In the genomic region with DNA sequence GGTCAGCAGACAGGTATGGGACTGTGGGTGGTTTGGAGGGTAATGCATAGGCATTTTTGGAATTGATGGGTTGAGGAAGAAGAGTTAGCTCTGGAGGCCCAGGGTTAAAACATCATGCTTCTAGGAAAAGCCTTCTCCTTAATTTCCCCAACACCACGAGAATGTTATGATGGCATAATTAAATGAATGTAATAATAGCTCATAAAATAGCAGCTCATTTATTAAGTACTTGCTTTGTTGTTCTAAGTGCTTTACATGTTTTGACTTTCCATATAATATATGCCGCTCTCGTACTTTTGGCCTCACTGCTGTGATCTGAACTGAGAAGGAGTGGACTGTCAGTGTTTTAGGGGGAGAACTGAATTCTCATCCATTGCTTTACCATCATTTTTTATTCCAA, we compare ENCODE assay signal across 18 cellular contexts. TPM values are rescaled to one million over a fixed set of nuclear protein-coding genes. Genes with fewer than 3 reads are reported as not detected.
A peak's percentile ranks its signal among the peaks of the same experiment; 100 is the strongest.
DNase-seq lines count a peak whose midpoint lies in the region; ATAC-seq and TF ChIP-seq lines count a peak whose summit lies in the region.
"Had no signal": no experiment of that assay in that cellular context is flagged by ENCODE, and none has a peak within 500 bp of the region (broad histone marks: within the 10 kb centered on the region; RNA-seq: fewer than 3 reads in every experiment).

No MANE protein-coding gene starts in this region.

- CTCF ChIA-PET in RWPE1 (lab: Yijun Ruan, JAX), result interaction anchor here (1.2 kb wide), 1 partner anchor 11 kb away, joined by 4 read pairs; no protein-coding TSS in a partner anchor

- peaks cover 4 to 7% of the 10 kb centered on the region in 2 donors for H3K4me1 Mint-ChIP-seq in natural killer cell treated with Interleukin-12 subunit alpha and Interleukin-12 subunit beta and Interleukin-15 and Interleukin-18, amount 100 ng/mL, for 72 hours (ENCODE audit: low read depth in 2 of 2)
- H3K4me1 Mint-ChIP-seq in natural killer cell (no peaks in the 10 kb centered on the region), memory B cell (peaks cover 2% of the 10 kb centered on the region)
- H3K4me1 Mint-ChIP-seq in stimulated activated memory B cell treated with anti-CD40 and anti-IgM and Interleukin-4, amounts not matched to agents 10 μg/mL and 1 μg/mL and 100 μg/mL, for 72 hours, result peaks cover 13% of the 10 kb centered on the region

- POLR2A ChIA-PET in RWPE1 (lab: Yijun Ruan, JAX; ENCODE audit: low non-redundant PET), result no interaction called here

- H3K27ac Mint-ChIP-seq in natural killer cell treated with Interleukin-12 subunit alpha and Interleukin-12 subunit beta and Interleukin-15 and Interleukin-18, amount 100 ng/mL, for 72 hours, result peak overlapping the region; percentile 51 to 59
- no peak overlapping the region for H3K27ac Mint-ChIP-seq in natural killer cell
- peak overlapping the region; percentile 71 for H3K27ac Mint-ChIP-seq in memory B cell
- peak overlapping the region; percentile 8 for H3K27ac Mint-ChIP-seq in stimulated activated memory B cell treated with anti-CD40 and anti-IgM and Interleukin-4, amounts not matched to agents 10 μg/mL and 1 μg/mL and 100 μg/mL, for 72 hours
- H3K27ac Mint-ChIP-seq: GM23338 had no signal

- peak overlapping the region; percentile 54 for H3K27ac ChIP-seq in RWPE1

- H3K9me3 Mint-ChIP-seq in natural killer cell treated with Interleukin-12 subunit alpha and Interleukin-12 subunit beta and Interleukin-15 and Interleukin-18, amount 100 ng/mL, for 72 hours, result no peaks in the 10 kb centered on the region
- no peaks in the 10 kb centered on the region for H3K9me3 Mint-ChIP-seq in natural killer cell
- H3K9me3 Mint-ChIP-seq in memory B cell, result no peaks in the 10 kb centered on the region
- H3K9me3 Mint-ChIP-seq in stimulated activated memory B cell treated with anti-CD40 and anti-IgM and Interleukin-4, amounts not matched to agents 10 μg/mL and 1 μg/mL and 100 μg/mL, for 72 hours, result no peaks in the 10 kb centered on the region
- H3K9me3 Mint-ChIP-seq: GM23338 had no signal

- no peaks in the 10 kb centered on the region for H3K36me3 Mint-ChIP-seq in natural killer cell treated with Interleukin-12 subunit alpha and Interleukin-12 subunit beta and Interleukin-15 and Interleukin-18, amount 100 ng/mL, for 72 hours
- peaks cover 8% of the 10 kb centered on the region for H3K36me3 Mint-ChIP-seq in natural killer cell
- peaks cover 28% of the 10 kb centered on the region for H3K36me3 Mint-ChIP-seq in memory B cell
- H3K36me3 Mint-ChIP-seq in stimulated activated memory B cell treated with anti-CD40 and anti-IgM and Interleukin-4, amounts not matched to agents 10 μg/mL and 1 μg/mL and 100 μg/mL, for 72 hours, result peaks cover 43% of the 10 kb centered on the region

- no peak for ATAC-seq in natural killer cell treated with Interleukin-12 subunit alpha and Interleukin-12 subunit beta and Interleukin-15 and Interleukin-18, amount 100 ng/mL, for 72 hours
- ATAC-seq in natural killer cell, result no peak
- ATAC-seq in memory B cell (ENCODE audit: low read depth), result no peak
- ATAC-seq in stimulated activated memory B cell treated with anti-CD40 and anti-IgM and Interleukin-4, amounts not matched to agents 10 μg/mL and 1 μg/mL and 100 μg/mL, for 72 hours, result no peak
- no peak for ATAC-seq in GM19452 (IDR thresholded peaks at IDR 0.05; ENCODE audit: unreplicated experiment)
- ATAC-seq: GM23338, HCT116, K562 had no signal

- intact Hi-C loops in natural killer cell (cut with micrococcal nuclease), result no loop called here

- no peak for DNase-seq in natural killer cell treated with Interleukin-12 subunit alpha and Interleukin-12 subunit beta and Interleukin-15 and Interleukin-18, amount 100 ng/mL, for 72 hours (ENCODE audit: low spot score)
- DNase-seq in natural killer cell (no peak), RWPE1 (ENCODE audit: low spot score) (no peak), memory B cell (ENCODE audit: low spot score in 2 of 2) (no peak), HPDE6-E6E7 (ENCODE audit: extremely low spot score) (no peak)
- DNase-seq: ACHN; DMS 273 treated with DMSO at 0.1 percent for 48 hours; NCI-H1105; NCI-H2081; NCI-H510A; NCI-H748 treated with DMSO at 0.1 percent for 48 hours; NK-92 treated with Interleukin-12 subunit alpha and Interleukin-12 subunit beta, amount 100 ng/mL, for 24 hours; Right ventricle myocardium superior had no signal

- H3K4me3 Mint-ChIP-seq in natural killer cell treated with Interleukin-12 subunit alpha and Interleukin-12 subunit beta and Interleukin-15 and Interleukin-18, amount 100 ng/mL, for 72 hours, result no peak overlapping the region
- H3K4me3 Mint-ChIP-seq in natural killer cell (no peak overlapping the region), memory B cell (no peak overlapping the region)
- H3K4me3 Mint-ChIP-seq in stimulated activated memory B cell treated with anti-CD40 and anti-IgM and Interleukin-4, amounts not matched to agents 10 μg/mL and 1 μg/mL and 100 μg/mL, for 72 hours, result no peak overlapping the region
- H3K4me3 Mint-ChIP-seq: GM23338 had no signal

- H3K27me3 Mint-ChIP-seq in natural killer cell treated with Interleukin-12 subunit alpha and Interleukin-12 subunit beta and Interleukin-15 and Interleukin-18, amount 100 ng/mL, for 72 hours, result no peaks in the 10 kb centered on the region
- no peaks in the 10 kb centered on the region for H3K27me3 Mint-ChIP-seq in natural killer cell (ENCODE audit: low read depth in 2 of 2)
- H3K27me3 Mint-ChIP-seq in memory B cell, result no peaks in the 10 kb centered on the region
- H3K27me3 Mint-ChIP-seq in stimulated activated memory B cell treated with anti-CD40 and anti-IgM and Interleukin-4, amounts not matched to agents 10 μg/mL and 1 μg/mL and 100 μg/mL, for 72 hours, result no peaks in the 10 kb centered on the region

- TF ChIP-seq CTCF in natural killer cell (IDR thresholded peaks at IDR 0.05) (no peak), RWPE1 (conservative IDR thresholded peaks at IDR 0.05; ENCODE audit: low read depth) (no peak)

RNA-seq across cellular contexts. Expression of a gene that starts 14.3 kb away (rescaled TPM):
- total RNA-seq in natural killer cell treated with Interleukin-12 subunit alpha and Interleukin-12 subunit beta and Interleukin-15 and Interleukin-18, amount 100 ng/mL, for 72 hours, result 100 to 1,000 TPM; 114 to 185 TPM
- 100 to 1,000 TPM; 513 to 546 (median 524) TPM for total RNA-seq in natural killer cell

RNA-seq across cellular contexts. Expression of a gene that starts 56.0 kb away (rescaled TPM):
- 10 to 100 TPM; 59.5 to 86.5 TPM for total RNA-seq in natural killer cell treated with Interleukin-12 subunit alpha and Interleukin-12 subunit beta and Interleukin-15 and Interleukin-18, amount 100 ng/mL, for 72 hours
- total RNA-seq in natural killer cell, result 10 to 100 TPM; 72.6 to 83.1 (median 78.2) TPM

Comparison
In these comparisons a context has a peak if more than half of its experiments do, and no peak if none do; other contexts are left out.
1. H3K27ac Mint-ChIP-seq: peak in natural killer cell treated with Interleukin-12 subunit alpha and Interleukin-12 subunit beta and Interleukin-15 and Interleukin-18, amount 100 ng/mL, for 72 hours (2 of 2), memory B cell (single experiment) and stimulated activated memory B cell treated with anti-CD40 and anti-IgM and Interleukin-4, amounts not matched to agents 10 μg/mL and 1 μg/mL and 100 μg/mL, for 72 hours (single experiment); none in natural killer cell (0 of 2).